Comparison of ENCODE assay signal across 8 cellular contexts in the genomic region with DNA sequence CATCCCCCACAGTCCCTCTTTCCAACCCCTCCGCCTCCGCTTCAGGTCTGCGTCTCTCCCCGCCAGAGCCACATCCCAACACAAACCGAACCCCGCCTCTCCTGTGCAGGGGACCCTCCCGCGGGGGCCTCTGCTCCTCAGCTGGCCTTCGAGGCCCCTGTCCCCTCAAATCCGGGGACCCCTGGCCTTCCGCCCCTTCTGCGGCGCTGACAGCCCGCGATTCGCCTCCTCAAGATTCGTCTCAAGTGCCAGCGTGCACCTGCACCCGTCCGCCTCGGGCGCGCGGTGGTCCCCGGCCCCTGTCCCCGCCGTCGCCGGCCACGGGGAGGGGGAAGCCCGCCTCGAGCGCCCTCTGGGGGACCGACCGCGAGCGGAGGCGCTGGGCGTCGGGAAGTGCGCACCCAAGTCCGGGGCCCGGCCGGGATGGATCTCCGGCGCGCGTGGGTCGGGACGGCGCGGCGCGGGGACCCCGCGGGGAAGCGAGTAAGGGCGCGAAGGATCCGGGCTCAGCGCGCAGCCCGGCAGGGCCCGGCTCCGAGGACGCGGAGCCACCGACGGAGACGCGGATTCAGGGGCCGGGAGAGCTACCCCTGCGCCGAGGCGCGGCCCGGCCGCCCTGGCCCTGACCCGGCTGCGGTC. TPM values are rescaled to one million over a fixed set of nuclear protein-coding genes. Genes with fewer than 3 reads are reported as not detected.
DNase-seq lines count a peak whose midpoint lies in the region; TF ChIP-seq lines count a peak whose summit lies in the region.

No MANE protein-coding gene starts in this region.

- no peaks in the 10 kb centered on the region for H3K9me3 Mint-ChIP-seq in activated naive CD4-positive, alpha-beta T cell treated with anti-CD3 and anti-CD28 coated beads, Interleukin-2, amount 50 U/mL, for 24 hours
- H3K9me3 Mint-ChIP-seq in type B pancreatic cell = no peaks in the 10 kb centered on the region

- no peaks in the 10 kb centered on the region for H3K36me3 Mint-ChIP-seq in activated naive CD4-positive, alpha-beta T cell treated with anti-CD3 and anti-CD28 coated beads, Interleukin-2, amount 50 U/mL, for 24 hours
- H3K36me3 Mint-ChIP-seq in type B pancreatic cell = no peaks in the 10 kb centered on the region

- H3K27ac Mint-ChIP-seq in activated naive CD4-positive, alpha-beta T cell treated with anti-CD3 and anti-CD28 coated beads, Interleukin-2, amount 50 U/mL, for 24 hours = no peak overlapping the region
- H3K27ac Mint-ChIP-seq in type B pancreatic cell = no peak overlapping the region

- H3K14ac ChIP-seq in mesenchymal stem cell (ENCODE audit: low read length in 2 of 2) = no peak overlapping the region

- no peak overlapping the region for H4K8ac ChIP-seq in mesenchymal stem cell (ENCODE audit: low read length)

- 2% methylated on average over 52 of the region's 80 CpGs for WGBS in mesenchymal stem cell

- no peak overlapping the region for H3K9ac ChIP-seq in mesenchymal stem cell (ENCODE audit: low read length)

- peak overlapping the region; percentile 22 for H3K4me3 ChIP-seq in brain microvascular endothelial cell (ENCODE audit: low read depth, low read length)
- peak overlapping the region in 1 of 2 experiments; percentile 44 for H3K4me3 ChIP-seq in mesenchymal stem cell (ENCODE audit: insufficient read depth in 1 of 2, low read depth in 1 of 2, low read length in 2 of 2)

- H3K27ac ChIP-seq in brain microvascular endothelial cell (no peak overlapping the region), mesenchymal stem cell (ENCODE audit: low read length, poor library complexity, severe bottlenecking) (no peak overlapping the region)

- H3K27me3 ChIP-seq in brain microvascular endothelial cell (replicated peaks) (peaks cover 26% of the 10 kb centered on the region), mesenchymal stem cell (ENCODE audit: control insufficient read depth in 1 of 2, insufficient read depth in 1 of 2, low read length in 2 of 2) (peaks cover 73 to 83% of the 10 kb centered on the region in 2 experiments)

- H3K18ac ChIP-seq in mesenchymal stem cell (ENCODE audit: low read depth in 1 of 2, low read length in 2 of 2) = no peak overlapping the region

- no peak overlapping the region for H2AFZ ChIP-seq in mesenchymal stem cell (ENCODE audit: low read depth, low read length)

- no peak overlapping the region for H2AK5ac ChIP-seq in mesenchymal stem cell (ENCODE audit: low read length, severe bottlenecking)

- H3K79me1 ChIP-seq in mesenchymal stem cell (replicated peaks; ENCODE audit: low read length, poor library complexity, severe bottlenecking) = no peaks in the 10 kb centered on the region

- in situ Hi-C loops in brain microvascular endothelial cell (cut with HindIII; ENCODE audit: low pct_ligation_motif_present, low sequenced_read_pairs) = no loop called here

- no peak overlapping the region for H3K23ac ChIP-seq in mesenchymal stem cell (ENCODE audit: low read length in 2 of 2)

- H3K4me1 Mint-ChIP-seq in activated naive CD4-positive, alpha-beta T cell treated with anti-CD3 and anti-CD28 coated beads, Interleukin-2, amount 50 U/mL, for 24 hours = peaks cover 16% of the 10 kb centered on the region
- peaks cover 12% of the 10 kb centered on the region for H3K4me1 Mint-ChIP-seq in type B pancreatic cell (ENCODE audit: unreplicated experiment)

- peaks cover 19% of the 10 kb centered on the region for H3K27me3 Mint-ChIP-seq in activated naive CD4-positive, alpha-beta T cell treated with anti-CD3 and anti-CD28 coated beads, Interleukin-2, amount 50 U/mL, for 24 hours
- peaks cover 80% of the 10 kb centered on the region for H3K27me3 Mint-ChIP-seq in type B pancreatic cell

- no peak overlapping the region for H4K91ac ChIP-seq in mesenchymal stem cell (ENCODE audit: low read length)

- H3K4me1 ChIP-seq in mesenchymal stem cell (ENCODE audit: control insufficient read depth, insufficient read depth, low read depth, low read length) = peaks cover 12% of the 10 kb centered on the region

- H3K4me2 ChIP-seq in mesenchymal stem cell (ENCODE audit: low read length, poor library complexity, severe bottlenecking) = peak overlapping the region; percentile 76

- no peak overlapping the region for H3K4ac ChIP-seq in mesenchymal stem cell (ENCODE audit: low read depth in 1 of 2, low read length in 2 of 2)

- no peak overlapping the region for H2BK15ac ChIP-seq in mesenchymal stem cell (ENCODE audit: low read depth, poor library complexity, severe bottlenecking)

- no peak for DNase-seq in activated naive CD4-positive, alpha-beta T cell (lab: John Stamatoyannopoulos, UW)
- DNase-seq in brain microvascular endothelial cell (no peak), mesenchymal stem cell (no peak), type B pancreatic cell (ENCODE audit: extremely low spot score, unreplicated experiment) (peak; percentile 74), midbrain (lab: John Stamatoyannopoulos, UW) (no peak), SW480 (ENCODE audit: low spot score) (no peak), NCI-H1105 (lab: John Stamatoyannopoulos, UW) (no peak)

- H3K36me3 ChIP-seq in brain microvascular endothelial cell (replicated peaks) (no peaks in the 10 kb centered on the region), mesenchymal stem cell (ENCODE audit: control insufficient read depth in 1 of 2, insufficient read depth in 2 of 2, low read depth in 1 of 2, low read length in 2 of 2) (no peaks in the 10 kb centered on the region)

- H2BK5ac ChIP-seq in mesenchymal stem cell (ENCODE audit: low read depth, low read length, poor library complexity, severe bottlenecking) = no peak overlapping the region

- H3K9me3 ChIP-seq in mesenchymal stem cell (ENCODE audit: control insufficient read depth, low read length) = no peaks in the 10 kb centered on the region

- TF ChIP-seq CTCF in brain microvascular endothelial cell (IDR thresholded peaks at IDR 0.05; ENCODE audit: low read depth, low read length, missing control alignments) (peak; percentile 13), type B pancreatic cell (conservative IDR thresholded peaks at IDR 0.05) (peak; percentile 56)

- H2BK12ac ChIP-seq in mesenchymal stem cell (ENCODE audit: low read length in 2 of 2) = no peak overlapping the region

- no peak overlapping the region for H2BK120ac ChIP-seq in mesenchymal stem cell (ENCODE audit: low read depth, low read length)

- peak overlapping the region; percentile 82 for H3K4me3 Mint-ChIP-seq in activated naive CD4-positive, alpha-beta T cell treated with anti-CD3 and anti-CD28 coated beads, Interleukin-2, amount 50 U/mL, for 24 hours
- H3K4me3 Mint-ChIP-seq in type B pancreatic cell = peak overlapping the region; percentile 75

RNA-seq across cellular contexts. Expression of a gene that starts 0.6 kb away (rescaled TPM):
- polyA plus RNA-seq in mesenchymal stem cell (2013, experiment 1 of 2) = not detected
- polyA plus RNA-seq in mesenchymal stem cell (2013, experiment 2 of 2) = 0.01 TPM
- 0.45 and 3.4 TPM in 2 replicates for total RNA-seq in type B pancreatic cell (ENCODE audit: low replicate concordance)

RNA-seq across cellular contexts. Expression of a gene that starts 57.5 kb away (rescaled TPM):
- polyA plus RNA-seq in mesenchymal stem cell (2013, experiment 1 of 2) = not detected
- not detected for polyA plus RNA-seq in mesenchymal stem cell (2013, experiment 2 of 2)
- total RNA-seq in type B pancreatic cell (ENCODE audit: low replicate concordance) = not detected in 2 replicates
